In the genomic region with DNA sequence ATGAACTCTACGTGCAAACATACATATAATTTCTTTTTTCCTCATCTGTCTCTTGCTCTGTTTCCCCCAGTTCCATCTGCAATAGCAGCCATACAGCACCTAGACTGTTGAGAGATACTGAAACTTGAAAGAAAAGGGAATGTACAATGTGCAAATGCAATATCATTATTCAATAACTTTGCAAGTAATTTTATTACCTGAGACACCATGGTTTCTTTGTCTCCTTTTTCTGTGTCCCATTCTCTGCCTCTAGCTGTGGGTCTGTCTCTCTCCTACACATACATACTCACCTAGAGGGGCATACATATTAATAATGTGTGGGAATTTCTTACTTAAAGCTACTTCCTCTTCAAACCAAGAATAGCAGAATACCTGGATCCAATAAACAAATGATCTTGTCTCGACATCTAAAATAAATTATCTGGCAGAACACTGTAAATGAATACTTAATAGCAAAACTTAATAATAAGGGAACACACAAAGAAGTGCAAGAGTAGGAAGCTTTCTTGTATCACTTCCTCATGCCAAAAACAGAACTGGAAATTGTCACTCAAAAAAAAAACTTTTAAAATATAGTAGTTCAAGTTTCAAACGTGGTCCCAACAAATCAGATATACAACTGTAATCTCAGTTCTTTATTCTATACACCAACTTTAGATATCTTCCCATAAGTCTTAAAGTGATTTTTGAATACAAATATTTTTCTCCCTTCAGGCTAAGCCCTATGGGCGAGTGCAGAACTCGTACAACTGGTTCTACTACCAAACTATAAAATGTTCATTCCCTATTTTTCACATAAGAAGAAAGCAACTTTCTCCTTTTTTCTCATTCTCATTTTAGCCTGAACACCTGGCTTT, we compare ENCODE assay signal across 12 cellular contexts.
A peak's percentile ranks its signal among the peaks of the same experiment; 100 is the strongest.
DNase-seq lines count a peak whose midpoint lies in the region; ATAC-seq and TF ChIP-seq lines count a peak whose summit lies in the region.
"Had no signal": no experiment of that assay in that cellular context is flagged by ENCODE, and none has a peak within 500 bp of the region (broad histone marks: within the 10 kb centered on the region; RNA-seq: fewer than 3 reads in every experiment).

No MANE protein-coding gene starts in this region.

- no peaks in the 10 kb centered on the region for H3K36me3 Mint-ChIP-seq in CD4-positive, alpha-beta T cell (ENCODE audit: low read depth)
- no peaks in the 10 kb centered on the region for H3K36me3 Mint-ChIP-seq in activated T-helper 2 cell treated with anti-CD3 and anti-CD28 coated beads, Interferon-gamma antibody, Interleukin-2, Interleukin-4, amounts not matched to agents 10 μg/mL and 5 μg/mL and 100 μg/mL, durations not matched to agents 14 hours and 24 hours and 36 hours (ENCODE audit: low read depth)
- H3K36me3 Mint-ChIP-seq: immature natural killer cell had no signal

- no peak for TF ChIP-seq CTCF in hepatocyte (IDR thresholded peaks at IDR 0.05; ENCODE audit: poor library complexity)
- no peak for TF ChIP-seq CTCF in CD4-positive, alpha-beta T cell (IDR thresholded peaks at IDR 0.05)

- H3K36me3 ChIP-seq in hepatocyte (replicated peaks; ENCODE audit: insufficient read depth, low read depth), result no peaks in the 10 kb centered on the region

- no peaks in the 10 kb centered on the region for H3K27me3 Mint-ChIP-seq in CD4-positive, alpha-beta T cell
- H3K27me3 Mint-ChIP-seq in activated T-helper 2 cell treated with anti-CD3 and anti-CD28 coated beads, Interferon-gamma antibody, Interleukin-2, Interleukin-4, amounts not matched to agents 10 μg/mL and 5 μg/mL and 100 μg/mL, durations not matched to agents 14 hours and 24 hours and 36 hours (ENCODE audit: low read depth), result peaks cover 10% of the 10 kb centered on the region

- peaks cover 11% of the 10 kb centered on the region for H3K4me1 ChIP-seq in hepatocyte (ENCODE audit: insufficient read depth)

- peak overlapping the region; percentile 29 for H3K27ac ChIP-seq in hepatocyte
- H3K27ac ChIP-seq in CD4-positive, alpha-beta T cell (ENCODE audit: low read depth, low read length), result no peak overlapping the region

- intact Hi-C loops in CD4-positive, alpha-beta T cell (cut with DNase I, micrococcal nuclease), result no loop called here
- intact Hi-C loops in activated T-helper 2 cell treated with anti-CD3 and anti-CD28 coated beads, Interferon-gamma antibody, Interleukin-2, Interleukin-4, amounts not matched to agents 10 μg/mL and 5 μg/mL and 100 μg/mL, durations not matched to agents 14 hours and 24 hours and 36 hours (cut with micrococcal nuclease), result loop anchor here (10.0 kb wide), 1 partner anchor 195 kb away; a partner anchor contains a TSS

- no peak overlapping the region for H3K4me3 Mint-ChIP-seq in CD4-positive, alpha-beta T cell
- no peak overlapping the region for H3K4me3 Mint-ChIP-seq in activated T-helper 2 cell treated with anti-CD3 and anti-CD28 coated beads, Interferon-gamma antibody, Interleukin-2, Interleukin-4, amounts not matched to agents 10 μg/mL and 5 μg/mL and 100 μg/mL, durations not matched to agents 14 hours and 24 hours and 36 hours (ENCODE audit: low read depth)
- H3K4me3 Mint-ChIP-seq: immature natural killer cell, neural crest cell had no signal

- WGBS in hepatocyte (ENCODE audit: low lambda C conversion rate, missing lambda C conversion rate), result 66% methylated on average over 5 of the region's 5 CpGs

- peaks cover 6% of the 10 kb centered on the region for H3K4me1 Mint-ChIP-seq in CD4-positive, alpha-beta T cell (ENCODE audit: low read depth)
- H3K4me1 Mint-ChIP-seq in activated T-helper 2 cell treated with anti-CD3 and anti-CD28 coated beads, Interferon-gamma antibody, Interleukin-2, Interleukin-4, amounts not matched to agents 10 μg/mL and 5 μg/mL and 100 μg/mL, durations not matched to agents 14 hours and 24 hours and 36 hours (ENCODE audit: low read depth), result no peaks in the 10 kb centered on the region
- H3K4me1 Mint-ChIP-seq: immature natural killer cell had no signal

- no peak overlapping the region for H2AFZ ChIP-seq in hepatocyte

- DNase-seq in hepatocyte (ENCODE audit: low spot score) (no peak), occipital lobe (lab: John Stamatoyannopoulos, UW) (no peak)
- DNase-seq in CD4-positive, alpha-beta T cell, result no peak
- DNase-seq in stimulated activated naive CD4-positive, alpha-beta T cell (lab: John Stamatoyannopoulos, UW), result no peak
- DNase-seq in activated T-helper 2 cell treated with anti-CD3 and anti-CD28 coated beads, Interferon-gamma antibody, Interleukin-2, Interleukin-4, amounts not matched to agents 10 μg/mL and 5 μg/mL and 100 μg/mL, durations not matched to agents 14 hours and 24 hours and 36 hours (ENCODE audit: low spot score), result no peak
- DNase-seq: immature natural killer cell; NCI-H524; stimulated activated naive CD8-positive, alpha-beta T cell treated with anti-CD3 and anti-CD28 coated beads, Interleukin-15, Interleukin-2, amounts not matched to agents 100 U/mL and 50 U/mL, for 24 hours had no signal

- ATAC-seq in GM18858 (IDR thresholded peaks at IDR 0.05; ENCODE audit: unreplicated experiment) (peak; percentile 49), GM21576 (IDR thresholded peaks at IDR 0.05; ENCODE audit: unreplicated experiment) (peak; percentile 62), HG03378 (IDR thresholded peaks at IDR 0.05; ENCODE audit: unreplicated experiment) (peak; percentile 52)
- no peak for ATAC-seq in CD4-positive, alpha-beta T cell (ENCODE audit: poor library complexity)
- ATAC-seq: stimulated activated naive CD8-positive, alpha-beta T cell treated with anti-CD3 and anti-CD28 coated beads, Interleukin-15, Interleukin-2, amounts not matched to agents 100 U/mL and 50 U/mL, for 24 hours had no signal

- POLR2A ChIA-PET in CD4-positive, alpha-beta T cell (lab: Charles Lee), result no interaction called here

- CTCF ChIA-PET in CD4-positive, alpha-beta T cell (lab: Charles Lee), result no interaction called here

- H4K20me1 ChIP-seq in hepatocyte (ENCODE audit: insufficient read depth, poor library complexity, severe bottlenecking), result no peaks in the 10 kb centered on the region

- H3K4me2 ChIP-seq in hepatocyte, result peak overlapping the region; percentile 50

- H3K9me3 ChIP-seq in hepatocyte (ENCODE audit: low read depth), result no peaks in the 10 kb centered on the region
- no peaks in the 10 kb centered on the region for H3K9me3 ChIP-seq in CD4-positive, alpha-beta T cell (ENCODE audit: control insufficient read depth, low read length)

- no peaks in the 10 kb centered on the region for H3K27me3 ChIP-seq in hepatocyte
- H3K27me3 ChIP-seq in CD4-positive, alpha-beta T cell (ENCODE audit: control insufficient read depth, insufficient read depth, low read length), result no peaks in the 10 kb centered on the region

- no peak overlapping the region for H3K27ac Mint-ChIP-seq in CD4-positive, alpha-beta T cell
- H3K27ac Mint-ChIP-seq in activated T-helper 2 cell treated with anti-CD3 and anti-CD28 coated beads, Interferon-gamma antibody, Interleukin-2, Interleukin-4, amounts not matched to agents 10 μg/mL and 5 μg/mL and 100 μg/mL, durations not matched to agents 14 hours and 24 hours and 36 hours, result no peak overlapping the region
- H3K27ac Mint-ChIP-seq: immature natural killer cell had no signal

- no peak overlapping the region for H3K4me3 ChIP-seq in hepatocyte

- H3K9me3 Mint-ChIP-seq in CD4-positive, alpha-beta T cell, result no peaks in the 10 kb centered on the region
- no peaks in the 10 kb centered on the region for H3K9me3 Mint-ChIP-seq in activated T-helper 2 cell treated with anti-CD3 and anti-CD28 coated beads, Interferon-gamma antibody, Interleukin-2, Interleukin-4, amounts not matched to agents 10 μg/mL and 5 μg/mL and 100 μg/mL, durations not matched to agents 14 hours and 24 hours and 36 hours
- H3K9me3 Mint-ChIP-seq: immature natural killer cell, neural crest cell had no signal

- H3K9me2 ChIP-seq in hepatocyte (replicated peaks; ENCODE audit: insufficient read depth), result no peaks in the 10 kb centered on the region

- H3K79me2 ChIP-seq in hepatocyte, result no peaks in the 10 kb centered on the region
